ENCODE assay signal across 1 cellular context in the genomic region with DNA sequence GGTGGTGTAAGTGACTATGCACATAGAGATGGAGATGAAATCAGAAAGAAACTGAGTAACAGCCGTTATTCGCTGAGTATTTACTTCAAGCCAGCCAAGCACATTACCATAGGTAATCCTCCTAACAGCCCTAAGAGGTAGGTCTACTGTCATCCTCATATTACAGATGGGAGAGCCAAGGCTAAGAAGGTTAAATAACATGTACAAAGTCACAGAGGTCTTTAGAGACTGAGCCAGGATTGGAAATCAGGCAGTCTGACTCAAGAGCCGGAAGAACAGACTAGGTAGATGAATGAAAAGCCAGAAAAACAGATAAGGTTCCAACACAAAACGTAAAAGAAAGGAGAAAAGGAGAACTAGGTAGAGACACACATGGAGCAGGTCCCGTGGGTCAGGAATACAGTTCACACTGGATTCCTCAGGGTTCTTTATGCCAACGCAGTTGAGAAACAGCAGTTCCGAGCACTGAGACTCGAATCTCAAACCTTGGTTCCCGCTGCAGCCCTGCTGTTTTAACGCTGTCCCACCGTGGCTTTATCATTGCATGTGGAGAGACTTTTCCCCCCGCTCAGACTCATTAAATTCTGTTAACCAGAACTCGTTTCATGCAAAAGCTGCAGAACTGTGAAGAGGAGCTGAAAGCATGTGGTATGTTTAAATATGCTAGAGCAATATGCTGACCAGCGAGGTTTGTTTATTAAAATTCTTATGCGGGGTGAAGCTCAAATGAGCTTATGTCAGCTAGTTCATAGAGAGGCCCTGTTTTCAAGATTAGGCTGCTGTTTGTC.
TF ChIP-seq lines count a peak whose summit lies in the region.

No MANE protein-coding gene starts in this region.

TF ChIP-seq in GM23338, 12 proteins besides CTCF, POLR2A, EP300 and RAD21 (continued from another document):
- TF ChIP-seq, protein P1, sequence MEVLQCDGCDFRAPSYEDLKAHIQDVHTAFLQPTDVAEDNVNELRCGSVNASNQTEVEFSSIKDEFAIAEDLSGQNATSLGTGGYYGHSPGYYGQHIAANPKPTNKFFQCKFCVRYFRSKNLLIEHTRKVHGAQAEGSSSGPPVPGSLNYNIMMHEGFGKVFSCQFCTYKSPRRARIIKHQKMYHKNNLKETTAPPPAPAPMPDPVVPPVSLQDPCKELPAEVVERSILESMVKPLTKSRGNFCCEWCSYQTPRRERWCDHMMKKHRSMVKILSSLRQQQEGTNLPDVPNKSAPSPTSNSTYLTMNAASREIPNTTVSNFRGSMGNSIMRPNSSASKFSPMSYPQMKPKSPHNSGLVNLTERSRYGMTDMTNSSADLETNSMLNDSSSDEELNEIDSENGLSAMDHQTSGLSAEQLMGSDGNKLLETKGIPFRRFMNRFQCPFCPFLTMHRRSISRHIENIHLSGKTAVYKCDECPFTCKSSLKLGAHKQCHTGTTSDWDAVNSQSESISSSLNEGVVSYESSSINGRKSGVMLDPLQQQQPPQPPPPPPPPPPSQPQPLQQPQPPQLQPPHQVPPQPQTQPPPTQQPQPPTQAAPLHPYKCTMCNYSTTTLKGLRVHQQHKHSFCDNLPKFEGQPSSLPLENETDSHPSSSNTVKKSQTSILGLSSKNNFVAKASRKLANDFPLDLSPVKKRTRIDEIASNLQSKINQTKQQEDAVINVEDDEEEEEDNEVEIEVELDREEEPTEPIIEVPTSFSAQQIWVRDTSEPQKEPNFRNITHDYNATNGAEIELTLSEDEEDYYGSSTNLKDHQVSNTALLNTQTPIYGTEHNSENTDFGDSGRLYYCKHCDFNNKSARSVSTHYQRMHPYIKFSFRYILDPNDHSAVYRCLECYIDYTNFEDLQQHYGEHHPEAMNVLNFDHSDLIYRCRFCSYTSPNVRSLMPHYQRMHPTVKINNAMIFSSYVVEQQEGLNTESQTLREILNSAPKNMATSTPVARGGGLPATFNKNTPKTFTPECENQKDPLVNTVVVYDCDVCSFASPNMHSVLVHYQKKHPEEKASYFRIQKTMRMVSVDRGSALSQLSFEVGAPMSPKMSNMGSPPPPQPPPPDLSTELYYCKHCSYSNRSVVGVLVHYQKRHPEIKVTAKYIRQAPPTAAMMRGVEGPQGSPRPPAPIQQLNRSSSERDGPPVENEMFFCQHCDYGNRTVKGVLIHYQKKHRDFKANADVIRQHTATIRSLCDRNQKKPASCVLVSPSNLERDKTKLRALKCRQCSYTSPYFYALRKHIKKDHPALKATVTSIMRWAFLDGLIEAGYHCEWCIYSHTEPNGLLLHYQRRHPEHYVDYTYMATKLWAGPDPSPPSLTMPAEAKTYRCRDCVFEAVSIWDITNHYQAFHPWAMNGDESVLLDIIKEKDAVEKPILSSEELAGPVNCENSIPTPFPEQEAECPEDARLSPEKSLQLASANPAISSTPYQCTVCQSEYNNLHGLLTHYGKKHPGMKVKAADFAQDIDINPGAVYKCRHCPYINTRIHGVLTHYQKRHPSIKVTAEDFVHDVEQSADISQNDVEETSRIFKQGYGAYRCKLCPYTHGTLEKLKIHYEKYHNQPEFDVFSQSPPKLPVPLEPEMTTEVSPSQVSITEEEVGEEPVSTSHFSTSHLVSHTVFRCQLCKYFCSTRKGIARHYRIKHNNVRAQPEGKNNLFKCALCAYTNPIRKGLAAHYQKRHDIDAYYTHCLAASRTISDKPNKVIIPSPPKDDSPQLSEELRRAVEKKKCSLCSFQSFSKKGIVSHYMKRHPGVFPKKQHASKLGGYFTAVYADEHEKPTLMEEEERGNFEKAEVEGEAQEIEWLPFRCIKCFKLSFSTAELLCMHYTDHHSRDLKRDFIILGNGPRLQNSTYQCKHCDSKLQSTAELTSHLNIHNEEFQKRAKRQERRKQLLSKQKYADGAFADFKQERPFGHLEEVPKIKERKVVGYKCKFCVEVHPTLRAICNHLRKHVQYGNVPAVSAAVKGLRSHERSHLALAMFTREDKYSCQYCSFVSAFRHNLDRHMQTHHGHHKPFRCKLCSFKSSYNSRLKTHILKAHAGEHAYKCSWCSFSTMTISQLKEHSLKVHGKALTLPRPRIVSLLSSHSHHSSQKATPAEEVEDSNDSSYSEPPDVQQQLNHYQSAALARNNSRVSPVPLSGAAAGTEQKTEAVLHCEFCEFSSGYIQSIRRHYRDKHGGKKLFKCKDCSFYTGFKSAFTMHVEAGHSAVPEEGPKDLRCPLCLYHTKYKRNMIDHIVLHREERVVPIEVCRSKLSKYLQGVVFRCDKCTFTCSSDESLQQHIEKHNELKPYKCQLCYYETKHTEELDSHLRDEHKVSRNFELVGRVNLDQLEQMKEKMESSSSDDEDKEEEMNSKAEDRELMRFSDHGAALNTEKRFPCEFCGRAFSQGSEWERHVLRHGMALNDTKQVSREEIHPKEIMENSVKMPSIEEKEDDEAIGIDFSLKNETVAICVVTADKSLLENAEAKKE (CRISPR knock-in tag; IDR thresholded peaks at IDR 0.05): no peak
- TF ChIP-seq, protein P2, sequence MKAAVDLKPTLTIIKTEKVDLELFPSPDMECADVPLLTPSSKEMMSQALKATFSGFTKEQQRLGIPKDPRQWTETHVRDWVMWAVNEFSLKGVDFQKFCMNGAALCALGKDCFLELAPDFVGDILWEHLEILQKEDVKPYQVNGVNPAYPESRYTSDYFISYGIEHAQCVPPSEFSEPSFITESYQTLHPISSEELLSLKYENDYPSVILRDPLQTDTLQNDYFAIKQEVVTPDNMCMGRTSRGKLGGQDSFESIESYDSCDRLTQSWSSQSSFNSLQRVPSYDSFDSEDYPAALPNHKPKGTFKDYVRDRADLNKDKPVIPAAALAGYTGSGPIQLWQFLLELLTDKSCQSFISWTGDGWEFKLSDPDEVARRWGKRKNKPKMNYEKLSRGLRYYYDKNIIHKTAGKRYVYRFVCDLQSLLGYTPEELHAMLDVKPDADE (IDR thresholded peaks at IDR 0.05): no peak
- TF ChIP-seq ZNF331 (CRISPR knock-in tag; IDR thresholded peaks at IDR 0.05; ENCODE audit: low read depth) (no peak), ZNF114 (CRISPR knock-in tag; IDR thresholded peaks at IDR 0.05) (no peak), POLR2AphosphoS5 (IDR thresholded peaks at IDR 0.05; ENCODE audit: low read depth) (no peak), NANOG (IDR thresholded peaks at IDR 0.05; ENCODE audit: borderline replicate concordance) (no peak), STAT1 (IDR thresholded peaks at IDR 0.05; ENCODE audit: unreplicated experiment) (no peak), CREB1 (CRISPR knock-in tag; IDR thresholded peaks at IDR 0.05; ENCODE audit: low read depth) (no peak)
- TF ChIP-seq, protein P3, sequence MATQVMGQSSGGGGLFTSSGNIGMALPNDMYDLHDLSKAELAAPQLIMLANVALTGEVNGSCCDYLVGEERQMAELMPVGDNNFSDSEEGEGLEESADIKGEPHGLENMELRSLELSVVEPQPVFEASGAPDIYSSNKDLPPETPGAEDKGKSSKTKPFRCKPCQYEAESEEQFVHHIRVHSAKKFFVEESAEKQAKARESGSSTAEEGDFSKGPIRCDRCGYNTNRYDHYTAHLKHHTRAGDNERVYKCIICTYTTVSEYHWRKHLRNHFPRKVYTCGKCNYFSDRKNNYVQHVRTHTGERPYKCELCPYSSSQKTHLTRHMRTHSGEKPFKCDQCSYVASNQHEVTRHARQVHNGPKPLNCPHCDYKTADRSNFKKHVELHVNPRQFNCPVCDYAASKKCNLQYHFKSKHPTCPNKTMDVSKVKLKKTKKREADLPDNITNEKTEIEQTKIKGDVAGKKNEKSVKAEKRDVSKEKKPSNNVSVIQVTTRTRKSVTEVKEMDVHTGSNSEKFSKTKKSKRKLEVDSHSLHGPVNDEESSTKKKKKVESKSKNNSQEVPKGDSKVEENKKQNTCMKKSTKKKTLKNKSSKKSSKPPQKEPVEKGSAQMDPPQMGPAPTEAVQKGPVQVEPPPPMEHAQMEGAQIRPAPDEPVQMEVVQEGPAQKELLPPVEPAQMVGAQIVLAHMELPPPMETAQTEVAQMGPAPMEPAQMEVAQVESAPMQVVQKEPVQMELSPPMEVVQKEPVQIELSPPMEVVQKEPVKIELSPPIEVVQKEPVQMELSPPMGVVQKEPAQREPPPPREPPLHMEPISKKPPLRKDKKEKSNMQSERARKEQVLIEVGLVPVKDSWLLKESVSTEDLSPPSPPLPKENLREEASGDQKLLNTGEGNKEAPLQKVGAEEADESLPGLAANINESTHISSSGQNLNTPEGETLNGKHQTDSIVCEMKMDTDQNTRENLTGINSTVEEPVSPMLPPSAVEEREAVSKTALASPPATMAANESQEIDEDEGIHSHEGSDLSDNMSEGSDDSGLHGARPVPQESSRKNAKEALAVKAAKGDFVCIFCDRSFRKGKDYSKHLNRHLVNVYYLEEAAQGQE (IDR thresholded peaks at IDR 0.05; ENCODE audit: unreplicated experiment): no peak
TF ChIP-seq in GM23338: peak in this region for 0.
